8 cellular contexts compared by ENCODE assay signal in the genomic region with DNA sequence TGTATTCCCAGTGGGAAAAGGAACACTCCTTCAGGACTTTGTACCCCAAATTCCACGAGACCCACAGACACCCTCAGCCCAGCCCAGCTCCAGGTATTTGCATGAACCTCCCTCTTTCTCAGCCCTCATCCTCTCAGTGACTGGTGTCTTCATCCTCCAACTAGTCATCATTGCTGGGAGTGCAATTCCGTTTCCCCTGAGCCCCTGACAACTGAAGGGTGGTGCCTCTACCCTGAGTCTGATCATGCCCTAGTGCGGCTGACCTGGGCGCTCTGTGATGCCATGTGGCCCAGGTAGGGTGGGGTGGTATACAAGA. TPM values are rescaled to one million over a fixed set of nuclear protein-coding genes. Genes with fewer than 3 reads are reported as not detected.
DNase-seq lines count a peak whose midpoint lies in the region; ATAC-seq and TF ChIP-seq lines count a peak whose summit lies in the region.

No MANE protein-coding gene starts in this region.

- H3K4me1 Mint-ChIP-seq in glutamatergic neuron (ENCODE audit: low read depth, unreplicated experiment) = peaks cover 16% of the 10 kb centered on the region
- H3K4me1 Mint-ChIP-seq in stimulated activated naive CD8-positive, alpha-beta T cell treated with anti-CD3 and anti-CD28 coated beads, Interleukin-15, Interleukin-2, amounts not matched to agents 100 ng/mL and 50 ng/mL, for 24 hours (ENCODE audit: low read depth) = peaks cover 35% of the 10 kb centered on the region

- peak overlapping the region; percentile 69 for H3K27ac Mint-ChIP-seq in glutamatergic neuron (ENCODE audit: unreplicated experiment)
- peak overlapping the region; percentile 29 for H3K27ac Mint-ChIP-seq in stimulated activated naive CD8-positive, alpha-beta T cell treated with anti-CD3 and anti-CD28 coated beads, Interleukin-15, Interleukin-2, amounts not matched to agents 100 ng/mL and 50 ng/mL, for 24 hours

- H3K36me3 Mint-ChIP-seq in glutamatergic neuron (ENCODE audit: unreplicated experiment) = no peaks in the 10 kb centered on the region
- no peaks in the 10 kb centered on the region for H3K36me3 Mint-ChIP-seq in stimulated activated naive CD8-positive, alpha-beta T cell treated with anti-CD3 and anti-CD28 coated beads, Interleukin-15, Interleukin-2, amounts not matched to agents 100 ng/mL and 50 ng/mL, for 24 hours (ENCODE audit: low read depth)

- no peak overlapping the region for H3K27ac ChIP-seq in SJSA1

- no peaks in the 10 kb centered on the region for H3K27me3 ChIP-seq in SJSA1 (replicated peaks)

- peaks cover 3% of the 10 kb centered on the region for H3K36me3 ChIP-seq in SJSA1

- peak overlapping the region; percentile 43 for H3K4me3 ChIP-seq in SJSA1

- peaks cover 25% of the 10 kb centered on the region for H3K27me3 Mint-ChIP-seq in glutamatergic neuron (ENCODE audit: unreplicated experiment)
- no peaks in the 10 kb centered on the region for H3K27me3 Mint-ChIP-seq in stimulated activated naive CD8-positive, alpha-beta T cell treated with anti-CD3 and anti-CD28 coated beads, Interleukin-15, Interleukin-2, amounts not matched to agents 100 ng/mL and 50 ng/mL, for 24 hours

- no peaks in the 10 kb centered on the region for H3K9me3 ChIP-seq in SJSA1 (replicated peaks)

- DNase-seq in SJSA1 (ENCODE audit: low read depth in 1 of 2, low spot score in 2 of 2) = no peak
- no peak for DNase-seq in glutamatergic neuron
- DNase-seq in SKM-1 (lab: John Stamatoyannopoulos, UW; ENCODE audit: unreplicated experiment) = no peak
- no peak for DNase-seq in NCI-H748 (lab: John Stamatoyannopoulos, UW; ENCODE audit: unreplicated experiment)
- DNase-seq in amygdala (lab: John Stamatoyannopoulos, UW) = no peak

- peak overlapping the region; percentile 83 for H3K4me3 Mint-ChIP-seq in glutamatergic neuron (ENCODE audit: unreplicated experiment)
- H3K4me3 Mint-ChIP-seq in stimulated activated naive CD8-positive, alpha-beta T cell treated with anti-CD3 and anti-CD28 coated beads, Interleukin-15, Interleukin-2, amounts not matched to agents 100 ng/mL and 50 ng/mL, for 24 hours = peak overlapping the region; percentile 82

- TF ChIP-seq CTCF in glutamatergic neuron (IDR thresholded peaks at IDR 0.05; ENCODE audit: partially characterized antibody, unreplicated experiment) = no peak

- peaks cover 20% of the 10 kb centered on the region for H3K9me3 Mint-ChIP-seq in glutamatergic neuron (ENCODE audit: unreplicated experiment)
- no peaks in the 10 kb centered on the region for H3K9me3 Mint-ChIP-seq in stimulated activated naive CD8-positive, alpha-beta T cell treated with anti-CD3 and anti-CD28 coated beads, Interleukin-15, Interleukin-2, amounts not matched to agents 100 ng/mL and 50 ng/mL, for 24 hours

- H3K4me1 ChIP-seq in SJSA1 (replicated peaks) = peaks cover 29% of the 10 kb centered on the region

- ATAC-seq in GM18519 (IDR thresholded peaks at IDR 0.05; ENCODE audit: low FRiP score, unreplicated experiment) (peak; percentile 3), HG02642 (IDR thresholded peaks at IDR 0.05; ENCODE audit: poor library complexity, unreplicated experiment) (peak; percentile 3)

RNA-seq across cellular contexts. Expression of a gene that starts 3.8 kb away (rescaled TPM):
- total RNA-seq in SJSA1 (2014; rRNA removed; shearing (Covaris generic)) = 8.8 and 11.1 TPM in 2 replicates
- 60.2 TPM for total RNA-seq in glutamatergic neuron (ENCODE audit: unreplicated experiment)

RNA-seq across cellular contexts. Expression of a gene that starts 24.6 kb away (rescaled TPM):
- total RNA-seq in SJSA1 (2014; rRNA removed; shearing (Covaris generic)) = 23.1 and 27.7 TPM in 2 replicates
- total RNA-seq in glutamatergic neuron (ENCODE audit: unreplicated experiment) = 30.5 TPM

RNA-seq across cellular contexts. Expression of a gene that starts 36.9 kb away (rescaled TPM):
- total RNA-seq in SJSA1 (2014; rRNA removed; shearing (Covaris generic)) = 26.1 and 34.1 TPM in 2 replicates
- total RNA-seq in glutamatergic neuron (ENCODE audit: unreplicated experiment) = 74.0 TPM

RNA-seq across cellular contexts. Expression of a gene that starts 43.4 kb away (rescaled TPM):
- total RNA-seq in SJSA1 (2014; rRNA removed; shearing (Covaris generic)) = 2.6 and 5.9 TPM in 2 replicates
- 11.5 TPM for total RNA-seq in glutamatergic neuron (ENCODE audit: unreplicated experiment)
